1 cellular context compared by ENCODE assay signal in genomic region chr2:159797468-159798375, GRCh38.
A peak's percentile ranks its signal among the peaks of the same experiment; 100 is the strongest.
TF ChIP-seq lines count a peak whose summit lies in the region.

A gene with protein sequence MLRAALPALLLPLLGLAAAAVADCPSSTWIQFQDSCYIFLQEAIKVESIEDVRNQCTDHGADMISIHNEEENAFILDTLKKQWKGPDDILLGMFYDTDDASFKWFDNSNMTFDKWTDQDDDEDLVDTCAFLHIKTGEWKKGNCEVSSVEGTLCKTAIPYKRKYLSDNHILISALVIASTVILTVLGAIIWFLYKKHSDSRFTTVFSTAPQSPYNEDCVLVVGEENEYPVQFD (minus strand): TSS chr2:159798208. CDS start chr2:159798198, 10 bp downstream.

TF ChIP-seq in HepG2, 621 proteins besides CTCF, POLR2A, EP300 and RAD21 (continued from another document and continues in another):
- TF ChIP-seq ZGPAT (CRISPR knock-in tag; IDR thresholded peaks at IDR 0.05) (peak; percentile 88), TOE1 (CRISPR knock-in tag; IDR thresholded peaks at IDR 0.05) (0 out of 2 replicates have a peak, but pooled peaks have one; percentile 54), ZNF841 (CRISPR knock-in tag; IDR thresholded peaks at IDR 0.05; ENCODE audit: borderline replicate concordance) (peak; percentile 90; the same call in 1 of the 2 replicates), NCOA5 (CRISPR knock-in tag; IDR thresholded peaks at IDR 0.05) (no peak), ZNF136 (CRISPR knock-in tag; IDR thresholded peaks at IDR 0.05; ENCODE audit: low read depth) (no peak; the same call in 1 of the 2 replicates), MAF1 (CRISPR knock-in tag; IDR thresholded peaks at IDR 0.05; ENCODE audit: borderline replicate concordance) (peak; percentile 56; the same call in 1 of the 2 replicates), ZNF44 (CRISPR knock-in tag; IDR thresholded peaks at IDR 0.05) (no peak), MLX (CRISPR knock-in tag; IDR thresholded peaks at IDR 0.05) (no peak; the same call in 1 of the 2 replicates), KDM4B (CRISPR knock-in tag; IDR thresholded peaks at IDR 0.05) (no peak), ZFX (CRISPR knock-in tag; IDR thresholded peaks at IDR 0.05; ENCODE audit: low read depth) (peak; percentile 91), THAP11 (CRISPR knock-in tag; IDR thresholded peaks at IDR 0.05) (peak; percentile 57), GATA4 (IDR thresholded peaks at IDR 0.05; ENCODE audit: borderline replicate concordance, low read depth) (no peak), BCL3 (CRISPR knock-in tag; IDR thresholded peaks at IDR 0.05) (peak; percentile 96), SMAD1 (CRISPR knock-in tag; IDR thresholded peaks at IDR 0.05; ENCODE audit: borderline replicate concordance, low read depth) (no peak; the same call in 1 of the 2 replicates), RBAK (CRISPR knock-in tag; IDR thresholded peaks at IDR 0.05) (no peak), RXRA (CRISPR knock-in tag; IDR thresholded peaks at IDR 0.05) (peak; percentile 70; the same call in 1 of the 2 replicates), MEF2D (CRISPR knock-in tag; IDR thresholded peaks at IDR 0.05) (peak; percentile 21; the same call in 1 of the 2 replicates), NR2F6 (IDR thresholded peaks at IDR 0.05) (peak; percentile 59; the same call in 1 of the 2 replicates), NR2F6 (CRISPR knock-in tag; IDR thresholded peaks at IDR 0.05) (0 out of 2 replicates have a peak, but pooled peaks have one; percentile 49), NCOA1 (CRISPR knock-in tag; IDR thresholded peaks at IDR 0.05) (peak; percentile 89; the same call in 1 of the 2 replicates), ZNF782 (CRISPR knock-in tag; IDR thresholded peaks at IDR 0.05; ENCODE audit: borderline replicate concordance) (peak; percentile 40; the same call in 1 of the 2 replicates), HOXA3 (CRISPR knock-in tag; IDR thresholded peaks at IDR 0.05) (peak; percentile 80), ZHX1 (CRISPR knock-in tag; IDR thresholded peaks at IDR 0.05; ENCODE audit: low read depth) (no peak; the same call in 1 of the 2 replicates)
- TF ChIP-seq, protein P1, sequence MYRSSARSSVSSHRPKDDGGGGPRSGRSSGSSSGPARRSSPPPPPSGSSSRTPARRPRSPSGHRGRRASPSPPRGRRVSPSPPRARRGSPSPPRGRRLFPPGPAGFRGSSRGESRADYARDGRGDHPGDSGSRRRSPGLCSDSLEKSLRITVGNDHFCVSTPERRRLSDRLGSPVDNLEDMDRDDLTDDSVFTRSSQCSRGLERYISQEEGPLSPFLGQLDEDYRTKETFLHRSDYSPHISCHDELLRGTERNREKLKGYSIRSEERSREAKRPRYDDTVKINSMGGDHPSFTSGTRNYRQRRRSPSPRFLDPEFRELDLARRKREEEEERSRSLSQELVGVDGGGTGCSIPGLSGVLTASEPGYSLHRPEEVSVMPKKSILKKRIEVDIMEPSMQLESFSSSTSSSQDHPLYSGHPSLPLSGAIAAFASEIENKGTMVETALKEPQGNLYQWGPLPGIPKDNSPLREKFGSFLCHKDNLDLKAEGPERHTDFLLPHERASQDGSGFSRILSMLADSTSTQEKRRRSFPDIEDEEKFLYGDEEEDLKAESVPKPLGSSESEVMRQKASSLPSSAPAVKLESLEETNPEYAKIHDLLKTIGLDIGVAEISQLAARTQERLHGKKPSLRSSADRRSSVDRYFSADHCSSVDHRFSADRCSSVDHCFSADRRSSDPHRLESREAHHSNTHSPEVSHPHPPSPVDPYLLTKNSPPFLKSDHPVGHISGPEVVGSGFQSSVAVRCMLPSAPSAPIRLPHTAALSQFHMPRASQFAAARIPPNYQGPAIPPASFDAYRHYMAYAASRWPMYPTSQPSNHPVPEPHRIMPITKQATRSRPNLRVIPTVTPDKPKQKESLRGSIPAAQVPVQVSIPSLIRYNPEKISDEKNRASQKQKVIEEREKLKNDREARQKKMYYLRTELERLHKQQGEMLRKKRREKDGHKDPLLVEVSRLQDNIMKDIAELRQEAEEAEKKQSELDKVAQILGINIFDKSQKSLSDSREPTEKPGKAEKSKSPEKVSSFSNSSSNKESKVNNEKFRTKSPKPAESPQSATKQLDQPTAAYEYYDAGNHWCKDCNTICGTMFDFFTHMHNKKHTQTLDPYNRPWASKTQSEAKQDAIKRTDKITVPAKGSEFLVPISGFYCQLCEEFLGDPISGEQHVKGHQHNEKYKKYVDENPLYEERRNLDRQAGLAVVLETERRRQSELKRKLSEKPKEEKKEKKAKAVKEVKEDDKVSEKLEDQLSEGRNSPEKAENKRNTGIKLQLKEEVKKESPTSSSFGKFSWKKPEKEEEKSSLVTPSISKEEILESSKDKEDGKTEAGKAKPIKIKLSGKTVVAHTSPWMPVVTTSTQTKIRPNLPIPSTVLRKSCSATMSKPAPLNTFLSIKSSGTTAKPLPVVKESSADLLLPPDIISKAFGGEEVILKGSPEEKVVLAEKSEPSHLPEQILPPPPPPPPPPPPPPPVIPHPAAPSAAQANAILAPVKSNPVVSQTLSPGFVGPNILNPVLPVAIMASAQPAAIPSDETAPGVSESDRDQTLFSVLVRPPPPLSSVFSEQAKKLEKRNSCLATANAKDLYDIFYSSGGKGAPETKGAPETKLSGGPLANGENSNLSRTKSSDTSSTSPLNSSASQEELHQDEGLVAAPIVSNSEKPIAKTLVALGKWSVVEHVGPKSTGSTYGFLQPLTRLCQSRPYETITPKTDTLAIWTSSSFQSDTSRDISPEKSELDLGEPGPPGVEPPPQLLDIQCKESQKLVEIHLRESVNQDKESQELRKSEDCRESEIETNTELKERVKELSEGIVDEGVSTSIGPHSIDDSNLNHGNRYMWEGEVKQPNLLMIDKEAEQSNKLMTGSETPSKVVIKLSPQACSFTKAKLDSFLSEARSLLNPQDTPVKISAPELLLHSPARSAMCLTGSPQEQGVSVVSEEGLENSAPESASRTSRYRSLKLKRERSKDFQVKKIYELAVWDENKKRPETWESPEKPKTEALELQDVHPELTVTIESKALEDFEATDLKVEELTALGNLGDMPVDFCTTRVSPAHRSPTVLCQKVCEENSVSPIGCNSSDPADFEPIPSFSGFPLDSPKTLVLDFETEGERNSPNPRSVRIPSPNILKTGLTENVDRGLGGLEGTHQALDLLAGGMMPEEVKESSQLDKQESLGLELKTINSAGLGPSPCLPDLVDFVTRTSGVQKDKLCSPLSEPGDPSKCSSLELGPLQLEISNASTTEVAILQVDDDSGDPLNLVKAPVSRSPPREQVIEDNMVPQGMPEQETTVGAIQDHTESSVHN (CRISPR knock-in tag; IDR thresholded peaks at IDR 0.05): peak; percentile 94
- TF ChIP-seq, protein P2, sequence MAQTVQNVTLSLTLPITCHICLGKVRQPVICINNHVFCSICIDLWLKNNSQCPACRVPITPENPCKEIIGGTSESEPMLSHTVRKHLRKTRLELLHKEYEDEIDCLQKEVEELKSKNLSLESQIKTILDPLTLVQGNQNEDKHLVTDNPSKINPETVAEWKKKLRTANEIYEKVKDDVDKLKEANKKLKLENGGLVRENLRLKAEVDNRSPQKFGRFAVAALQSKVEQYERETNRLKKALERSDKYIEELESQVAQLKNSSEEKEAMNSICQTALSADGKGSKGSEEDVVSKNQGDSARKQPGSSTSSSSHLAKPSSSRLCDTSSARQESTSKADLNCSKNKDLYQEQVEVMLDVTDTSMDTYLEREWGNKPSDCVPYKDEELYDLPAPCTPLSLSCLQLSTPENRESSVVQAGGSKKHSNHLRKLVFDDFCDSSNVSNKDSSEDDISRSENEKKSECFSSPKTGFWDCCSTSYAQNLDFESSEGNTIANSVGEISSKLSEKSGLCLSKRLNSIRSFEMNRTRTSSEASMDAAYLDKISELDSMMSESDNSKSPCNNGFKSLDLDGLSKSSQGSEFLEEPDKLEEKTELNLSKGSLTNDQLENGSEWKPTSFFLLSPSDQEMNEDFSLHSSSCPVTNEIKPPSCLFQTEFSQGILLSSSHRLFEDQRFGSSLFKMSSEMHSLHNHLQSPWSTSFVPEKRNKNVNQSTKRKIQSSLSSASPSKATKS (CRISPR knock-in tag; IDR thresholded peaks at IDR 0.05): no peak
- TF ChIP-seq, protein P3, sequence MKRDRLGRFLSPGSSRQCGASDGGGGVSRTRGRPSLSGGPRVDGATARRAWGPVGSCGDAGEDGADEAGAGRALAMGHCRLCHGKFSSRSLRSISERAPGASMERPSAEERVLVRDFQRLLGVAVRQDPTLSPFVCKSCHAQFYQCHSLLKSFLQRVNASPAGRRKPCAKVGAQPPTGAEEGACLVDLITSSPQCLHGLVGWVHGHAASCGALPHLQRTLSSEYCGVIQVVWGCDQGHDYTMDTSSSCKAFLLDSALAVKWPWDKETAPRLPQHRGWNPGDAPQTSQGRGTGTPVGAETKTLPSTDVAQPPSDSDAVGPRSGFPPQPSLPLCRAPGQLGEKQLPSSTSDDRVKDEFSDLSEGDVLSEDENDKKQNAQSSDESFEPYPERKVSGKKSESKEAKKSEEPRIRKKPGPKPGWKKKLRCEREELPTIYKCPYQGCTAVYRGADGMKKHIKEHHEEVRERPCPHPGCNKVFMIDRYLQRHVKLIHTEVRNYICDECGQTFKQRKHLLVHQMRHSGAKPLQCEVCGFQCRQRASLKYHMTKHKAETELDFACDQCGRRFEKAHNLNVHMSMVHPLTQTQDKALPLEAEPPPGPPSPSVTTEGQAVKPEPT (CRISPR knock-in tag; IDR thresholded peaks at IDR 0.05; ENCODE audit: low read depth): peak; percentile 68; the same call in 1 of the 2 replicates
- TF ChIP-seq, protein P4, sequence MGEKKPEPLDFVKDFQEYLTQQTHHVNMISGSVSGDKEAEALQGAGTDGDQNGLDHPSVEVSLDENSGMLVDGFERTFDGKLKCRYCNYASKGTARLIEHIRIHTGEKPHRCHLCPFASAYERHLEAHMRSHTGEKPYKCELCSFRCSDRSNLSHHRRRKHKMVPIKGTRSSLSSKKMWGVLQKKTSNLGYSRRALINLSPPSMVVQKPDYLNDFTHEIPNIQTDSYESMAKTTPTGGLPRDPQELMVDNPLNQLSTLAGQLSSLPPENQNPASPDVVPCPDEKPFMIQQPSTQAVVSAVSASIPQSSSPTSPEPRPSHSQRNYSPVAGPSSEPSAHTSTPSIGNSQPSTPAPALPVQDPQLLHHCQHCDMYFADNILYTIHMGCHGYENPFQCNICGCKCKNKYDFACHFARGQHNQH (CRISPR knock-in tag; IDR thresholded peaks at IDR 0.05): peak; percentile 88; the same call in 1 of the 2 replicates
- TF ChIP-seq, protein P5, sequence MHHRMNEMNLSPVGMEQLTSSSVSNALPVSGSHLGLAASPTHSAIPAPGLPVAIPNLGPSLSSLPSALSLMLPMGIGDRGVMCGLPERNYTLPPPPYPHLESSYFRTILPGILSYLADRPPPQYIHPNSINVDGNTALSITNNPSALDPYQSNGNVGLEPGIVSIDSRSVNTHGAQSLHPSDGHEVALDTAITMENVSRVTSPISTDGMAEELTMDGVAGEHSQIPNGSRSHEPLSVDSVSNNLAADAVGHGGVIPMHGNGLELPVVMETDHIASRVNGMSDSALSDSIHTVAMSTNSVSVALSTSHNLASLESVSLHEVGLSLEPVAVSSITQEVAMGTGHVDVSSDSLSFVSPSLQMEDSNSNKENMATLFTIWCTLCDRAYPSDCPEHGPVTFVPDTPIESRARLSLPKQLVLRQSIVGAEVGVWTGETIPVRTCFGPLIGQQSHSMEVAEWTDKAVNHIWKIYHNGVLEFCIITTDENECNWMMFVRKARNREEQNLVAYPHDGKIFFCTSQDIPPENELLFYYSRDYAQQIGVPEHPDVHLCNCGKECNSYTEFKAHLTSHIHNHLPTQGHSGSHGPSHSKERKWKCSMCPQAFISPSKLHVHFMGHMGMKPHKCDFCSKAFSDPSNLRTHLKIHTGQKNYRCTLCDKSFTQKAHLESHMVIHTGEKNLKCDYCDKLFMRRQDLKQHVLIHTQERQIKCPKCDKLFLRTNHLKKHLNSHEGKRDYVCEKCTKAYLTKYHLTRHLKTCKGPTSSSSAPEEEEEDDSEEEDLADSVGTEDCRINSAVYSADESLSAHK (CRISPR knock-in tag; IDR thresholded peaks at IDR 0.05; ENCODE audit: borderline replicate concordance): no peak
